In the genomic region with DNA sequence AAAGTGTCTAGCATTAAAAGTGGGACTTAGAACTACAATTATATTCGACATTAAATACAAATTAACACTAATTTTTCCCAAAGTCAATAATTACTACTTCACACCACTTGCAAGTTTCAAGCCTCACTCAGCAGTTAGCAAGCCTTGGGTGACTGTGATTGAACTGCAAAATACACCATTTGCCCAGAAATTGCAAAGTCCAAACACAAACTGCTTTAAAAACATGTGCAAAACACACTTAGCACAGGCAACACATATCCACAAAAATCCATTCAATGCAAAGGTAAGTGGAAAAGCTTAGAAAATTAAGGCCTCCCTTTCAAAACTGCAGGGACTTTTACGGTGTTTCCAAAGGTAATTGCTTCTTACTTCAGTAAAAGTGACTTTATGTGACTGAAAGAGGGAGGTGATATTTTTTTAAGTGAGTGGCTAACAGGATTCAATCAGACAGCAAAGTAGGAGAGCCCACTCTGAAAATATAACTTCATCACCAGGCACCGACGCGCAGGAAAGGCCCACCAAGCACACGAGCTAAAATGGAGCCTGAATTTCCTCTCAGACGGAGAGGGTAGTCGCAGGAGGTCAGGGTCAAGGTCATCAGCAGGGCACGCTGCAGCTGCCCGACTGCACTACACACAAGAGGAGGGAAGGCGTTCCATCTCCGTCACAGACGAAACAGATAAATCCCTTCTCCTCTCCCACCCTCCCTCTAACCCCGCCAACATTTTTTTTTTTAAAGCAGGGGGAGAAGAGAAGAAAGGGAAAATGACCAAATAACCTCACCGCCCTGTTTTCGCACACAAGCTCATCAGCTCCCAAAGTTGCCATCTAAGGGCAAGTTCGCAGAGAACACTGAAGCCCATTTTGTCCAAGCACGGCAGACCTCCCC, we compare ENCODE assay signal across 8 cellular contexts. TPM values are rescaled to one million over a fixed set of nuclear protein-coding genes. Genes with fewer than 3 reads are reported as not detected.
DNase-seq lines count a peak whose midpoint lies in the region; ATAC-seq and TF ChIP-seq lines count a peak whose summit lies in the region.

No MANE protein-coding gene starts in this region.

- in situ Hi-C loops in HAP-1 (cut with MboI; ENCODE audit: low sequenced_read_pairs): no loop called here

- no peak for TF ChIP-seq POLR2A in Peyer's patch (IDR thresholded peaks at IDR 0.05)

- peaks cover 28% of the 10 kb centered on the region for H3K4me1 ChIP-seq in HAP-1
- peaks cover 0 to 28% (median 0%) of the 10 kb centered on the region in 4 donors for H3K4me1 ChIP-seq in Peyer's patch
- peaks cover 2% of the 10 kb centered on the region in 2 donors for H3K4me1 ChIP-seq in lung (ENCODE audit: control insufficient read depth in 2 of 2, insufficient read depth in 2 of 2, low read length in 2 of 2)
- H3K4me1 ChIP-seq in thoracic aorta (ENCODE audit: control insufficient read depth in 1 of 2, low read depth in 2 of 2): peaks cover 7 to 42% of the 10 kb centered on the region in 2 donors

- TF ChIP-seq CTCF in Peyer's patch (IDR thresholded peaks at IDR 0.05): no peak
- TF ChIP-seq CTCF in coronary artery (IDR thresholded peaks at IDR 0.05): no peak
- no peak for TF ChIP-seq CTCF in lung (IDR thresholded peaks at IDR 0.05; ENCODE audit: control extremely low read depth, extremely low read depth)
- TF ChIP-seq CTCF in thoracic aorta (IDR thresholded peaks at IDR 0.05): no peak

- H3K27me3 ChIP-seq in HAP-1 (ENCODE audit: low read depth): no peaks in the 10 kb centered on the region
- H3K27me3 ChIP-seq in Peyer's patch: no peaks in the 10 kb centered on the region
- H3K27me3 ChIP-seq in lung (ENCODE audit: control insufficient read depth, insufficient read depth): no peaks in the 10 kb centered on the region
- H3K27me3 ChIP-seq in thoracic aorta (replicated peaks; ENCODE audit: insufficient read depth): no peaks in the 10 kb centered on the region

- H3K27ac ChIP-seq in Peyer's patch (peak overlapping the region; percentile 92 to 95 (median 94)), coronary artery (peak overlapping the region; percentile 94 to 99), lung (ENCODE audit: low read depth in 1 of 2, low read length in 1 of 2) (peak overlapping the region; percentile 91 to 95), thoracic aorta (peak overlapping the region; percentile 96 to 97)

- 6 to 9% methylated on average over 18 of the region's 18 CpGs for WGBS in lung, 2 donors

- H3K36me3 ChIP-seq in HAP-1 (replicated peaks) (no peaks in the 10 kb centered on the region), Peyer's patch (no peaks in the 10 kb centered on the region), lung (ENCODE audit: control insufficient read depth in 2 of 2, insufficient read depth in 2 of 2, low read length in 2 of 2) (no peaks in the 10 kb centered on the region), thoracic aorta (no peaks in the 10 kb centered on the region)

- no peaks in the 10 kb centered on the region for H3K9me3 ChIP-seq in HAP-1
- no peaks in the 10 kb centered on the region for H3K9me3 ChIP-seq in Peyer's patch
- no peaks in the 10 kb centered on the region for H3K9me3 ChIP-seq in lung (ENCODE audit: control insufficient read depth in 2 of 2, insufficient read depth in 1 of 2, low read length in 1 of 2)
- no peaks in the 10 kb centered on the region for H3K9me3 ChIP-seq in thoracic aorta

- H3K4me3 ChIP-seq in HAP-1 (peak overlapping the region; percentile 58), Peyer's patch (peak overlapping the region; percentile 52 to 85 (median 81)), coronary artery (peak overlapping the region; percentile 87), lung (peak overlapping the region; percentile 58), thoracic aorta (peak overlapping the region; percentile 96)

- ATAC-seq in lung (ENCODE audit: insufficient read depth, low FRiP score): no peak
- no peak for ATAC-seq in thoracic aorta (ENCODE audit: insufficient number of reproducible peaks, low FRiP score, low read depth)

- DNase-seq in activated CD4-positive, alpha-beta T cell treated with anti-CD3 and anti-CD28 coated beads for 48 hours: peak; percentile 30
- no peak for DNase-seq in activated CD4-positive, alpha-beta T cell treated with anti-CD3 and anti-CD28 coated beads, Interleukin-2, amount 50 U/mL, for 1 hour
- DNase-seq in HAP-1 (ENCODE audit: low spot score in 2 of 2) (peak; percentile 50 to 67), Peyer's patch (peak; percentile 55 to 64 (median 57)), coronary artery (ENCODE audit: low spot score) (no peak), lung (ENCODE audit: low spot score) (no peak), thoracic aorta (ENCODE audit: low spot score) (no peak), NCI-H1105 treated with DMSO at 0.1 percent for 48 hours (lab: John Stamatoyannopoulos, UW) (no peak)

RNA-seq across cellular contexts. Expression of gene ZNF827, which starts 3.1 kb away (rescaled TPM):
- 100 to 1,000 TPM in 1 of 4 donors, 10 to 100 TPM in 3; 46.3 to 206 (median 60.5) TPM for total RNA-seq in Peyer's patch
- total RNA-seq in lung: 10 to 100 TPM; 12.6 to 27.4 TPM
- 1 to 10 TPM; 2.7 to 3.7 TPM for polyA plus RNA-seq in lung
- total RNA-seq in thoracic aorta: 10 to 100 TPM; 20.2 to 41.4 TPM

Comparison
In these comparisons a context has a peak if more than half of its experiments do, and no peak if none do; other contexts are left out.
1. DNase-seq: peak in activated CD4-positive, alpha-beta T cell treated with anti-CD3 and anti-CD28 coated beads for 48 hours (single experiment), HAP-1 (2 of 2) and Peyer's patch (3 of 3); none in activated CD4-positive, alpha-beta T cell treated with anti-CD3 and anti-CD28 coated beads, Interleukin-2, amount 50 U/mL, for 1 hour (single experiment), coronary artery (single experiment), lung (single experiment), thoracic aorta (single experiment) and NCI-H1105 treated with DMSO at 0.1 percent for 48 hours (single experiment).
2. Peak in every context shown above with its lines, with median percentiles within 50 percentile points of each other: H3K4me3 ChIP-seq and H3K27ac ChIP-seq.